ENCODE assay signal across 1 cellular context in genomic region chr4:87978656-87979055, GRCh38.
TF ChIP-seq lines count a peak whose summit lies in the region.

No MANE protein-coding gene starts in this region.

TF ChIP-seq in IMR-90, 13 proteins besides CTCF, POLR2A, EP300 and RAD21:
- TF ChIP-seq SMC3 (IDR thresholded peaks at IDR 0.05; ENCODE audit: low read depth, low read length): no peak
- TF ChIP-seq FOS (IDR thresholded peaks at IDR 0.05; ENCODE audit: low read depth, low read length): no peak
